1 cellular context compared by ENCODE assay signal in the genomic region with DNA sequence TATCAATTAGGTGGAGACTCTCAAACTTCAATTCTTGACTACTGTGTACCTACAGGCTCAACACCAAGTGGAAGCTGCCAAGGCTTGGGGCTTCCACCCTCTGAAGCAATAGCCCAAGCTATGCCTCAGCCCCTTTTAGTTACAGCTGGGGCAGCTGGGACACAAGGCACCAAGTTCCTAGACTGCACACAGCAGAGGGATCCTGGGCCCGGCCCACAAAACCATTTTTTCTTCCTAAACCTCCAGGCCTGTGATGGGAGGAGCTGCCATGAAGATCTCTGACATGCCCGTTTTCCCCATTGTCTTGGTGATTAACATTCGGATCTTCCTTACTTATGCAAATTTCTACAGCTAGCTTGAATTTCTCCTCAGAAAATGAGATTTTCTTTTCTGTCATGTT.
TF ChIP-seq lines count a peak whose summit lies in the region.

No MANE protein-coding gene starts in this region.

TF ChIP-seq in HEK293, 187 proteins besides CTCF, POLR2A, EP300 and RAD21 (continued from another document):
- TF ChIP-seq ZNF585B (tag by site-specific recombination; IDR thresholded peaks at IDR 0.05) = peak; percentile 89
- TF ChIP-seq SETDB1 (IDR thresholded peaks at IDR 0.05; ENCODE audit: insufficient read length, low read length) = peak; percentile 56
